ENCODE assay signal across 8 cellular contexts in genomic region chr16:69848635-69849545, GRCh38.
DNase-seq lines count a peak whose midpoint lies in the region; ATAC-seq and TF ChIP-seq lines count a peak whose summit lies in the region.
"Had no signal": no experiment of that assay in that cellular context is flagged by ENCODE, and none has a peak within 500 bp of the region (broad histone marks: within the 10 kb centered on the region; RNA-seq: fewer than 3 reads in every experiment).

No MANE protein-coding gene starts in this region.

- H3K36me3 ChIP-seq in esophagus (ENCODE audit: control insufficient read depth in 2 of 2, insufficient read depth in 2 of 2, low read length in 1 of 2) (peaks cover 0 to 18% of the 10 kb centered on the region in 2 donors), mucosa of descending colon (ENCODE audit: low read depth) (no peaks in the 10 kb centered on the region)

- no peaks in the 10 kb centered on the region for H3K4me1 ChIP-seq in esophagus (ENCODE audit: control insufficient read depth in 2 of 2, insufficient read depth in 2 of 2, low read length in 1 of 2)
- H3K4me1 ChIP-seq in mucosa of descending colon (ENCODE audit: low read depth) = peaks cover 18% of the 10 kb centered on the region

- intact Hi-C loops in mucosa of descending colon (cut with DNase I, micrococcal nuclease) = no loop called here

- ATAC-seq in mucosa of descending colon = peak; percentile 98
- no peak for ATAC-seq in HG03432 (IDR thresholded peaks at IDR 0.05; ENCODE audit: unreplicated experiment)

- WGBS in esophagus, 2 donors = 33 to 48% methylated on average over 8 of the region's 8 CpGs

- H3K4me3 ChIP-seq in esophagus (ENCODE audit: low read depth in 1 of 2, low read length in 2 of 2) (no peak overlapping the region), mucosa of descending colon (no peak overlapping the region)
- H3K4me3 ChIP-seq: PC-9 had no signal

- peak overlapping the region; percentile 29 to 47 for H3K27ac ChIP-seq in esophagus (ENCODE audit: low read depth in 2 of 2, low read length in 1 of 2)
- H3K27ac ChIP-seq: PC-9 had no signal

- H3K9me3 ChIP-seq in esophagus (ENCODE audit: control insufficient read depth in 2 of 2, insufficient read depth in 1 of 2, low read depth in 1 of 2, low read length in 1 of 2) = no peaks in the 10 kb centered on the region
- H3K9me3 ChIP-seq in mucosa of descending colon = no peaks in the 10 kb centered on the region

- DNase-seq in RPMI8226 (peak; percentile 21), mucosa of descending colon (peak; percentile 84 to 90 (median 86)), ureter (ENCODE audit: low spot score) (peak; percentile 90), iPS-NIHi7 (ENCODE audit: extremely low spot score) (no peak), DMS79 treated with DMSO at 0.1 percent for 48 hours (lab: John Stamatoyannopoulos, UW) (no peak)
- DNase-seq: PC-9 had no signal

- H3K27me3 ChIP-seq in esophagus (ENCODE audit: control insufficient read depth in 1 of 2, insufficient read depth in 2 of 2, low read length in 2 of 2) = no peaks in the 10 kb centered on the region

- TF ChIP-seq CTCF in mucosa of descending colon (IDR thresholded peaks at IDR 0.05) = no peak

Comparison
In these comparisons a context has a peak if more than half of its experiments do, and no peak if none do; other contexts are left out.
1. DNase-seq: peak in RPMI8226 (single experiment), mucosa of descending colon (3 of 3) and ureter (single experiment); none in iPS-NIHi7 (single experiment) and DMS79 treated with DMSO at 0.1 percent for 48 hours (single experiment).